In the genomic region with DNA sequence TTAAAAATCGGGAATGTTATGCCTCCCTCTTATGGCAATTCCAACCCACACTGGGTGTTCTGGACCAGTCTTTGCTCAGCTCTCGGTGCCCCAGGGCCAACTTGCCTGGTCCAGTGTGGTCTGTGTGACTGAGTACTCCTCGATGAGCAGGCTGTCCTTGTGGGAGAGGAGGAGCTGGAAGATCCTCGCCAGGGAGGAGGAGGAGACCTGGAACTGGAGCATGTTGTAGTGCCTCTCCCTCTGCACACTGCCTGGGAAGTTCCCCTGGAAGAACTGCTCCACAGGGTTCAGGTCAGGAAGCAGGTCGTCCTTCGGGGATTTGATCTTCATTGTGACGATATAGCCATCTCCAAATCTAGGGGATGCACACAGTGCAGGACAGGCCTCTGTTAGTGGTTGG, we compare ENCODE assay signal across 32 cellular contexts.
"Had no signal": no experiment of that assay in that cellular context is flagged by ENCODE, and none has a peak within 500 bp of the region (broad histone marks: within the 10 kb centered on the region; RNA-seq: fewer than 3 reads in every experiment).

No MANE protein-coding gene starts in this region.

- DNase-seq: activated CD4-positive, alpha-beta T cell treated with anti-CD3 and anti-CD28 coated beads, Interleukin-2, amount 10 ng/mL, durations not matched to agents 24 days and 14 days; activated CD4-positive, alpha-beta T cell treated with anti-CD3 and anti-CD28 coated beads, Interleukin-2, amount 50 U/mL, for 4 hours; activated CD8-positive, alpha-beta T cell treated with anti-CD3 and anti-CD28 coated beads for 36 hours; activated effector memory CD4-positive, alpha-beta T cell treated with anti-CD3 and anti-CD28 coated beads, Interleukin-2, amount 50 U/mL, for 16 hours; activated naive CD4-positive, alpha-beta T cell; activated naive CD4-positive, alpha-beta T cell treated with anti-CD3 and anti-CD28 coated beads, Interleukin-2, amount 50 U/mL, for 16 hours; activated naive CD8-positive, alpha-beta T cell treated with anti-CD3 and anti-CD28 coated beads for 36 hours; activated T-cell treated with anti-CD3 and anti-CD28 coated beads, Interleukin-2, amount 50 U/mL, for 1 hour; activated T-cell treated with anti-CD3 and anti-CD28 coated beads, Interleukin-2, amount 50 U/mL, for 72 hours; amniotic stem cell; aorta; brain microvascular endothelial cell; Kasumi-1; KG1; MG63; NCI-H1048; NCI-H1105 treated with DMSO at 0.1 percent for 48 hours; NCI-H1436; NCI-H1694; NCI-H1930; NCI-H2107; NCI-H2171; NCI-H510A; NCI-H526; NCI-H748 treated with DMSO at 0.1 percent for 48 hours; NK-92 treated with Interleukin-12 subunit alpha and Interleukin-12 subunit beta, amount 100 ng/mL, for 24 hours; PC-9; SHP77; SJCRH30 had no signal

- H3K27me3 ChIP-seq: brain microvascular endothelial cell, cardiac muscle cell, MG63, SJCRH30 had no signal

- H3K4me3 ChIP-seq: cardiac muscle cell, MG63, PC-9, SJCRH30, SK-N-MC had no signal

- H3K27ac ChIP-seq: brain microvascular endothelial cell, cardiac muscle cell, PC-9, SJCRH30, SK-N-MC had no signal

- H3K4me2 ChIP-seq: PC-9 had no signal

- H3K36me3 ChIP-seq: brain microvascular endothelial cell, cardiac muscle cell, MG63, SJCRH30 had no signal

- ATAC-seq: activated CD8-positive, alpha-beta T cell treated with anti-CD3 and anti-CD28 coated beads for 36 hours; activated T-cell treated with anti-CD3 and anti-CD28 coated beads, Interleukin-2, amount 50 U/mL, for 72 hours; activated T-helper 17 cell treated with anti-CD3 and anti-CD28 coated beads, Interleukin-2, amount 50 U/mL, for 72 hours had no signal

- H3K9me3 ChIP-seq: MG63, SJCRH30 had no signal

- H2AFZ ChIP-seq: PC-9 had no signal
